Comparison of ENCODE assay signal across 1 cellular context in the genomic region with DNA sequence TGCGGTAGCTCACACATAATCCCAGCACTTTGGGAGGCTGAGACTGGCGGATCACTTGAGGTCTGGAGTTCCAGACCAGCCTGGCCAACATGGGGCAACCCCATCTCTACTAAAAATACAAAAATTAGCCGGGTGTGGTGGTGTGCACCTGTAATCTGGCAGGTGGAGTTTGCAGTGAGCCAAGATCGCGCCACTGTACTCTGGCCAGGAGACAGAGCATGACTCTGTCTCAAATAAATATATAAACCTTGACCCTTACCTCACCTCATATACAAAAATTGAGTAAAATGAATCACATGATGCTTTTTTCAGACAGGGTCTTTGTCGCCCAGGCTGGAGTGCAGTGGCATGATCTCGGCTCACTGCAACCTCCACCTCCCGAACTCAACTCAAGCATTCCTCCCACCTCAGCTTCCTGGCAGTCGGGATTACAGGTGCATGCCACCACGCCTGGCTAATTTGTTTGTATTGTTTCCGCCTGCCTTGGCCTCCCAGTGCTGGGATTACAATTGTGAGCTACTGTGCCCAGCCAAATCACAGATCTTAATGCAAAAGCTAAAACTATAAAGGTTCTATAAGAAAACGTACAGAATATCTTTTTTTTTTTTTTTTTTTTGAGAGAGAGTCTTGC.
TF ChIP-seq lines count a peak whose summit lies in the region.

No MANE protein-coding gene starts in this region.

TF ChIP-seq in WTC11, 78 proteins besides CTCF, POLR2A, EP300 and RAD21 (continued from another document):
- TF ChIP-seq, protein P1, sequence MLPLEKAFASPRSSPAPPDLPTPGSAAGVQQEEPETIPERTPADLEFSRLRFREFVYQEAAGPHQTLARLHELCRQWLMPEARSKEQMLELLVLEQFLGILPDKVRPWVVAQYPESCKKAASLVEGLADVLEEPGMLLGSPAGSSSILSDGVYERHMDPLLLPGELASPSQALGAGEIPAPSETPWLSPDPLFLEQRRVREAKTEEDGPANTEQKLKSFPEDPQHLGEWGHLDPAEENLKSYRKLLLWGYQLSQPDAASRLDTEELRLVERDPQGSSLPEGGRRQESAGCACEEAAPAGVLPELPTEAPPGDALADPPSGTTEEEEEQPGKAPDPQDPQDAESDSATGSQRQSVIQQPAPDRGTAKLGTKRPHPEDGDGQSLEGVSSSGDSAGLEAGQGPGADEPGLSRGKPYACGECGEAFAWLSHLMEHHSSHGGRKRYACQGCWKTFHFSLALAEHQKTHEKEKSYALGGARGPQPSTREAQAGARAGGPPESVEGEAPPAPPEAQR (CRISPR knock-in tag; IDR thresholded peaks at IDR 0.05) = no peak
- TF ChIP-seq ATF3 (CRISPR knock-in tag; conservative IDR thresholded peaks at IDR 0.05) = no peak
